8 cellular contexts compared by ENCODE assay signal in genomic region chr11:62573592-62574362, GRCh38. TPM values are rescaled to one million over a fixed set of nuclear protein-coding genes. Genes with fewer than 3 reads are reported as not detected.
A peak's percentile ranks its signal among the peaks of the same experiment; 100 is the strongest.
DNase-seq lines count a peak whose midpoint lies in the region; ATAC-seq and TF ChIP-seq lines count a peak whose summit lies in the region.

A gene with protein sequence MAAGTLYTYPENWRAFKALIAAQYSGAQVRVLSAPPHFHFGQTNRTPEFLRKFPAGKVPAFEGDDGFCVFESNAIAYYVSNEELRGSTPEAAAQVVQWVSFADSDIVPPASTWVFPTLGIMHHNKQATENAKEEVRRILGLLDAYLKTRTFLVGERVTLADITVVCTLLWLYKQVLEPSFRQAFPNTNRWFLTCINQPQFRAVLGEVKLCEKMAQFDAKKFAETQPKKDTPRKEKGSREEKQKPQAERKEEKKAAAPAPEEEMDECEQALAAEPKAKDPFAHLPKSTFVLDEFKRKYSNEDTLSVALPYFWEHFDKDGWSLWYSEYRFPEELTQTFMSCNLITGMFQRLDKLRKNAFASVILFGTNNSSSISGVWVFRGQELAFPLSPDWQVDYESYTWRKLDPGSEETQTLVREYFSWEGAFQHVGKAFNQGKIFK (minus strand): TSS chr11:62573891. CDS start chr11:62573842, 49 bp downstream.

- H3K36me3 ChIP-seq in kidney epithelial cell (ENCODE audit: control insufficient read depth, insufficient read depth, low read length) = peaks cover 6% of the 10 kb centered on the region

- H3K4me3 ChIP-seq in kidney epithelial cell (ENCODE audit: low read depth, low read length) = peak within 1 kb of the TSS; percentile 86

- ATAC-seq in HG03432 (IDR thresholded peaks at IDR 0.05; ENCODE audit: unreplicated experiment) = peak; percentile 85

- DNase-seq in AG20443 (ENCODE audit: low spot score) (peak; percentile 99), NCI-H510A (lab: John Stamatoyannopoulos, UW) (peak; percentile 99), cerebellum (ENCODE audit: low spot score) (peak; percentile 99), kidney epithelial cell (ENCODE audit: low read depth) (peak; percentile 100)
- DNase-seq in activated CD4-positive, alpha-beta T cell treated with anti-CD3 and anti-CD28 coated beads for 1 hour = peak; percentile 97
- peak; percentile 97 to 98 for DNase-seq in stimulated activated CD4-positive, alpha-beta T cell treated with anti-CD3 and anti-CD28 coated beads, Interleukin-15, amount 100 ng/mL, for 48 hours (ENCODE audit: low read depth in 2 of 2)

- TF ChIP-seq CTCF in kidney epithelial cell (IDR thresholded peaks at IDR 0.05; ENCODE audit: insufficient read depth, low read length, poor library complexity, severe bottlenecking) = no peak

- peak; percentile 88 for TF ChIP-seq POLR2A in GM19099 (IDR thresholded peaks at IDR 0.05; ENCODE audit: extremely low read depth, insufficient read length, low read depth)

- H3K27me3 ChIP-seq in kidney epithelial cell (ENCODE audit: control insufficient read depth, insufficient read depth, low read length) = no peaks in the 10 kb centered on the region

RNA-seq across cellular contexts. Expression of the gene that starts here (rescaled TPM):
- total RNA-seq in cerebellum (784 TPM), kidney epithelial cell (2,411 and 2,583 TPM in 2 replicates)

Comparison
In these comparisons a context has a peak if more than half of its experiments do, and no peak if none do; other contexts are left out.
1. Peak in every context shown above with its lines: DNase-seq, ATAC-seq and H3K4me3 ChIP-seq.